Comparison of ENCODE assay signal across 8 cellular contexts in genomic region chr3:56980798-56981390, GRCh38.
DNase-seq lines count a peak whose midpoint lies in the region; ATAC-seq and TF ChIP-seq lines count a peak whose summit lies in the region.

No MANE protein-coding gene starts in this region.

- H3K27ac ChIP-seq in esophagus squamous epithelium (peak overlapping the region in 2 of 4 donors; percentile 51 to 67), spleen (peak overlapping the region in 6 of 8 donors; percentile 13 to 41 (median 21))

- H3K36me3 ChIP-seq in esophagus squamous epithelium (peaks cover 0 to 19% (median 0%) of the 10 kb centered on the region in 3 donors), spleen (no peaks in the 10 kb centered on the region)

- TF ChIP-seq POLR2A in esophagus squamous epithelium (IDR thresholded peaks at IDR 0.05) = no peak
- no peak for TF ChIP-seq POLR2A in spleen (IDR thresholded peaks at IDR 0.05)

- H3K4me3 ChIP-seq in HFF-Myc (replicated peaks; ENCODE audit: low read depth, low read length) (no peak overlapping the region), esophagus squamous epithelium (no peak overlapping the region), spleen (no peak overlapping the region)

- peak; percentile 86 for DNase-seq in HFF-Myc (ENCODE audit: extremely low read depth, low read depth)
- peak; percentile 81 for DNase-seq in T1000 (lab: John Stamatoyannopoulos, UW)
- DNase-seq in esophagus squamous epithelium (lab: John Stamatoyannopoulos, UW) = peak; percentile 30
- DNase-seq in spleen = no peak
- no peak for DNase-seq in iPS-NIHi7 (ENCODE audit: extremely low spot score)
- no peak for DNase-seq in HuH-7 (ENCODE audit: low spot score)
- no peak for DNase-seq in NCI-H1417 treated with DMSO at 0.1 percent for 48 hours (lab: John Stamatoyannopoulos, UW)

- H3K27me3 ChIP-seq in esophagus squamous epithelium = no peaks in the 10 kb centered on the region
- H3K27me3 ChIP-seq in spleen (replicated peaks in 1 of 7) = no peaks in the 10 kb centered on the region

- 16 to 30% methylated on average over 5 of the region's 5 CpGs for WGBS in esophagus squamous epithelium, 2 donors
- 30 to 62% (median 42%) methylated on average over 5 of the region's 5 CpGs for WGBS in spleen, 5 donors

- H3K4me1 ChIP-seq in esophagus squamous epithelium = peaks cover 0 to 47% (median 21%) of the 10 kb centered on the region in 3 donors
- H3K4me1 ChIP-seq in spleen = peaks cover 0 to 13% (median 2%) of the 10 kb centered on the region in 6 donors

- no peak for ATAC-seq in GM21367 (IDR thresholded peaks at IDR 0.05; ENCODE audit: unreplicated experiment)

- intact Hi-C loops in esophagus squamous epithelium (cut with DNase I) = no loop called here
- intact Hi-C loops in spleen (cut with DNase I; ENCODE audit: low total_unique reads) = loop anchor here (10.0 kb wide), 1 partner anchor 66 kb away; no protein-coding TSS in a partner anchor

- TF ChIP-seq CTCF in HFF-Myc (IDR thresholded peaks at IDR 0.05; ENCODE audit: low read depth, low read length, missing control alignments) (no peak), esophagus squamous epithelium (IDR thresholded peaks at IDR 0.05) (no peak), spleen (IDR thresholded peaks at IDR 0.05 in 8 of 11, conservative IDR thresholded peaks at IDR 0.05 in 3 of 11) (no peak)

- no peaks in the 10 kb centered on the region for H3K9me3 ChIP-seq in esophagus squamous epithelium
- H3K9me3 ChIP-seq in spleen = no peaks in the 10 kb centered on the region

Comparison
In these comparisons a context has a peak if more than half of its experiments do, and no peak if none do; other contexts are left out.
1. DNase-seq: peak in HFF-Myc (single experiment), T1000 (single experiment) and esophagus squamous epithelium (single experiment); none in spleen (single experiment), iPS-NIHi7 (single experiment), HuH-7 (single experiment) and NCI-H1417 treated with DMSO at 0.1 percent for 48 hours (single experiment).